9 cellular contexts compared by ENCODE assay signal in the genomic region with DNA sequence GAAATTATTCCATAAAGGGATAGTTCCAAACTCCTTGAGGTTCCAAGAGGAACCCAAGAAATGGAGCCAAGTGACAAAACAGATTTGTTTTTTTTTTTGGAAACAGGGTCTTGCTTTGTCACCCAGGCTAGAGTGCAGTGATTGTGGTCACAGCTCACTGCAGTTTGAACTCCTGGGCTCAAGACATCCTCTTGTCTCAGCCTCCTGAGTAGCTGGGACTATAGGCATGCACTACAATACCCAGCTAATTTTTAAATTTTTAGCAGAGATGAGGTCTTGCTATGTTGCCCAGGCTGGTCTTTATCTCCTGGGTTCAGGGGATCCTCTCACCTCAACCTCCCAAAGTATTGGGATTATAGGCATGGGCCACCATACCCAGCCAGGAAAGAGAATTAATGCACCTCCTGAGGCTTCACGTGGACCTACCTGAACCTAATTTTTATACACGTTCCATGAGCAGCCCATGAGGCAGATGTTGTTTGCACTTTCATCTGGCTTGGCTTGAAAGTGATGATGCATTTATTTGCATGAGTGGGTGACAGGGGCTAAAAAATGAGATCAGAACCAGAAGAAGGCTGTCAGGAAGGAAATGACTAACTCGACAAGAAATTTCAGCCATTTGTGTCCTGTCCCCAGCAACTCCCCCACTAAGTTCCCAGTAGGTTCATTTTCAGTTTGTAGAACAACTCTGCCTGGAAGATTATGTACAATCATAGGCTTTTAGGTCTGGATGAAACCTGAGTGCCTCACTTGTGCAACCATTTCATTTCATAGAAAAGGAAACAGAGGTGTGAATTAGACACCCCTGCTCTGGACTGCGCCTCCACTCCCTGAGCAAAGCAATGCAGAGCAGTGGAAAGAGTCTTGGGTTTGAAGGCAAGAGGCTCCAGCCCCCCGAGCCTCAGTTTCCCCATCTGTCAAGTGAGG. TPM values are rescaled to one million over a fixed set of nuclear protein-coding genes. Genes with fewer than 3 reads are reported as not detected.
DNase-seq lines count a peak whose midpoint lies in the region; ATAC-seq and TF ChIP-seq lines count a peak whose summit lies in the region.
"Had no signal": no experiment of that assay in that cellular context is flagged by ENCODE, and none has a peak within 500 bp of the region (broad histone marks: within the 10 kb centered on the region; RNA-seq: fewer than 3 reads in every experiment).

No MANE protein-coding gene starts in this region.

- no peak for TF ChIP-seq CTCF in fibroblast of pulmonary artery (IDR thresholded peaks at IDR 0.05; ENCODE audit: low read length, missing control alignments)

- ATAC-seq in GM18517 (IDR thresholded peaks at IDR 0.05; ENCODE audit: unreplicated experiment), result peak; percentile 89
- ATAC-seq in HG02885 (IDR thresholded peaks at IDR 0.05; ENCODE audit: poor library complexity, unreplicated experiment), result peak; percentile 82
- no peak for ATAC-seq in HG03039 (IDR thresholded peaks at IDR 0.05; ENCODE audit: unreplicated experiment)

- peaks cover 19% of the 10 kb centered on the region for H3K27me3 ChIP-seq in ACC112 (ENCODE audit: insufficient read depth, low read length)

- peaks cover 35% of the 10 kb centered on the region for H3K4me1 ChIP-seq in ACC112 (ENCODE audit: control insufficient read depth, insufficient read depth, low read length, unreplicated experiment)

- H3K79me2 ChIP-seq in ACC112 (ENCODE audit: control insufficient read depth, insufficient read depth, low read length, unreplicated experiment), result no peaks in the 10 kb centered on the region

- peak overlapping the region; percentile 19; the same call in 1 of the 2 replicates for H3K4me3 ChIP-seq in ACC112 (ENCODE audit: low read depth, low read length)
- no peak overlapping the region for H3K4me3 ChIP-seq in fibroblast of pulmonary artery (replicated peaks; ENCODE audit: low read depth, low read length)

- DNase-seq in RPMI7951 (ENCODE audit: low read depth), result peak; percentile 77
- peak; percentile 90 for DNase-seq in fibroblast of pulmonary artery (ENCODE audit: low read depth)
- no peak for DNase-seq in hypothalamus (lab: John Stamatoyannopoulos, UW)
- no peak for DNase-seq in NCI-H1048 (lab: John Stamatoyannopoulos, UW)

- H2AFZ ChIP-seq in ACC112 (ENCODE audit: low read length, unreplicated experiment), result no peak overlapping the region

- H3K27ac ChIP-seq in ACC112 (ENCODE audit: low read depth, low read length), result peak overlapping the region; percentile 55
- H3K27ac ChIP-seq: HL-60 had no signal

- H3K36me3 ChIP-seq in ACC112 (ENCODE audit: insufficient read depth, low read length), result no peaks in the 10 kb centered on the region

RNA-seq across cellular contexts. Expression of gene IRF8, which starts 10.3 kb away (rescaled TPM):
- total RNA-seq in RPMI7951 (2014; rRNA removed; shearing (Covaris generic)), result not detected in 2 replicates

Comparison
In these comparisons a context has a peak if more than half of its experiments do, and no peak if none do; other contexts are left out.
1. DNase-seq: peak in RPMI7951 (single experiment) and fibroblast of pulmonary artery (single experiment); none in hypothalamus (0 of 51) and NCI-H1048 (single experiment).